8 cellular contexts compared by ENCODE assay signal in the genomic region with DNA sequence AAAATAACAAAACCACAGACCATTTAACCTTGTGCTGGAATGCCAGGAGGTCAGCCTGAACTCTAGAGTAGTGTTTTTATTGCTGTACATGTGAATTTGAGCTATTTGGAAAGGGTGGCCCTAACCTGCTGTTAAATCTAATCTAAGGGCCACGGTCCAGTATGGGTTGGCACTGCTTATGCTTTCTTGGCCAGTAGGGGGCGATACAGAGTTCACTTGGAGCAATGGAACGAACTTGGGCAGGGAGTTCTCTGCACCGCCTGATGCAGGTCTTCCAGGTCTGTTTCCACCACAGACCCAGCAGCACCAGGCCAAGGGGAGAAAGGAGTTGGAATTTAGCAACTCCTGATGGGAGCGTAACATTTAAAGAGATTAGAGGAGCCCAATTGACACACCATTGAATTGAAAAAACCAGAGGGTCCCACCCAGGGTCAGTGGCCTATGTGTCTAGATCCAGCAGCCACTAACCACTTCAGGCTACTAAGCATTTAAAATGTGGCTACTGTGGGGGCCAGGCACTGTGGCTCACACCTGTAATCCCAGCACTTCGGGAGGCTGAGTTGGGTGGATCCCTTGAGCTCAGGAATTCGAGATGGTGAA.
DNase-seq lines count a peak whose midpoint lies in the region; ATAC-seq and TF ChIP-seq lines count a peak whose summit lies in the region.

No MANE protein-coding gene starts in this region.

- H2BK15ac ChIP-seq in mesendoderm (replicated peaks; ENCODE audit: low read depth): no peak overlapping the region

- peak overlapping the region; percentile 93 for H3K27ac ChIP-seq in mesendoderm (ENCODE audit: low read depth, low read length)

- H3K4me1 ChIP-seq in mesendoderm (ENCODE audit: control insufficient read depth, low read depth, low read length): peaks cover 25% of the 10 kb centered on the region

- peak; percentile 65 for DNase-seq in D341Med (ENCODE audit: low spot score)
- DNase-seq in HEK293T (ENCODE audit: extremely low spot score): peak; percentile 78
- peak; percentile 38 for DNase-seq in T-helper 22 cell (ENCODE audit: low read depth)
- DNase-seq in astrocyte of the hippocampus (ENCODE audit: low read depth, low spot score): peak; percentile 25
- DNase-seq in mesendoderm: peak; percentile 97
- DNase-seq in stimulated activated naive CD8-positive, alpha-beta T cell treated with anti-CD3 and anti-CD28 coated beads, Interleukin-15, Interleukin-2, amounts not matched to agents 100 U/mL and 50 U/mL, for 24 hours: peak; percentile 81
- DNase-seq in amniotic stem cell (lab: John Stamatoyannopoulos, UW): no peak
- no peak for DNase-seq in NCI-H2107 (lab: John Stamatoyannopoulos, UW)

- H3K79me1 ChIP-seq in mesendoderm (ENCODE audit: low read length): no peaks in the 10 kb centered on the region

- no peaks in the 10 kb centered on the region for H3K27me3 ChIP-seq in mesendoderm (ENCODE audit: insufficient read depth, low read length, poor library complexity)

- peak; percentile 56 for ATAC-seq in stimulated activated naive CD8-positive, alpha-beta T cell treated with anti-CD3 and anti-CD28 coated beads, Interleukin-15, Interleukin-2, amounts not matched to agents 100 U/mL and 50 U/mL, for 24 hours

- peak overlapping the region; percentile 57 for H3K18ac ChIP-seq in mesendoderm (ENCODE audit: low read length)

- H2BK120ac ChIP-seq in mesendoderm (ENCODE audit: low read depth, low read length): peak overlapping the region; percentile 66

- H4K5ac ChIP-seq in mesendoderm (ENCODE audit: low read length): no peak overlapping the region

- no peaks in the 10 kb centered on the region for H3K79me2 ChIP-seq in mesendoderm (ENCODE audit: control insufficient read depth, insufficient read depth, low read length)

- H3K56ac ChIP-seq in mesendoderm (ENCODE audit: low read length): peak overlapping the region; percentile 62

- POLR2A ChIA-PET in HEK293T (lab: Yijun Ruan, JAX): no interaction called here

- H3K23ac ChIP-seq in mesendoderm (ENCODE audit: low read length): no peak overlapping the region

- WGBS in mesendoderm (ENCODE audit: extremely low coverage, insufficient coverage, low lambda C conversion rate): no CpG with 5 or more reads among the region's 7 CpGs

- H2BK5ac ChIP-seq in mesendoderm (ENCODE audit: low read length): peak overlapping the region; percentile 83

- H3K9ac ChIP-seq in mesendoderm (ENCODE audit: low read length): no peak overlapping the region

- CTCF ChIA-PET in HEK293T (lab: Yijun Ruan, JAX): interaction anchor here (0.6 to 1.7 kb wide), 19 partner anchors 9 to 1740 kb away, joined by 3 to 9 read pairs (median 4); no protein-coding TSS in a partner anchor

- H3K4ac ChIP-seq in mesendoderm (ENCODE audit: low read depth, low read length): peak overlapping the region; percentile 61

- no peak overlapping the region for H3K4me3 ChIP-seq in mesendoderm (ENCODE audit: low read length)

- no peak overlapping the region for H3K4me2 ChIP-seq in mesendoderm (ENCODE audit: low read length)

- no peak overlapping the region for H4K8ac ChIP-seq in mesendoderm (ENCODE audit: low read depth, low read length)

- no peaks in the 10 kb centered on the region for H3K36me3 ChIP-seq in mesendoderm (ENCODE audit: control insufficient read depth, insufficient read depth, low read length)

- H2AK5ac ChIP-seq in mesendoderm (ENCODE audit: low read length): peak overlapping the region; percentile 65

TF ChIP-seq in HEK293T, 16 proteins besides CTCF, POLR2A, EP300 and RAD21:
- TF ChIP-seq ELF4 (IDR thresholded peaks at IDR 0.05): no peak
- no peak for TF ChIP-seq ARNT (IDR thresholded peaks at IDR 0.05)
- no peak for TF ChIP-seq HDGF (IDR thresholded peaks at IDR 0.05; ENCODE audit: borderline replicate concordance)
- no peak for TF ChIP-seq TARDBP (IDR thresholded peaks at IDR 0.05)
- TF ChIP-seq SP1 (IDR thresholded peaks at IDR 0.05): no peak
- no peak for TF ChIP-seq CTBP1 (IDR thresholded peaks at IDR 0.05; ENCODE audit: borderline replicate concordance)
- no peak for TF ChIP-seq LEF1 (IDR thresholded peaks at IDR 0.05; ENCODE audit: borderline replicate concordance)
- TF ChIP-seq SUZ12 (IDR thresholded peaks at IDR 0.05): no peak
- TF ChIP-seq NFRKB (IDR thresholded peaks at IDR 0.05): no peak
- no peak for TF ChIP-seq ZNF384 (IDR thresholded peaks at IDR 0.05)
- no peak for TF ChIP-seq L3MBTL2 (conservative IDR thresholded peaks at IDR 0.05)

Comparison
In these comparisons a context has a peak if more than half of its experiments do, and no peak if none do; other contexts are left out.
1. DNase-seq: peak in D341Med (single experiment), HEK293T (single experiment), T-helper 22 cell (single experiment), astrocyte of the hippocampus (single experiment), mesendoderm (single experiment) and stimulated activated naive CD8-positive, alpha-beta T cell treated with anti-CD3 and anti-CD28 coated beads, Interleukin-15, Interleukin-2, amounts not matched to agents 100 U/mL and 50 U/mL, for 24 hours (single experiment); none in amniotic stem cell (single experiment) and NCI-H2107 (single experiment).